Comparison of ENCODE assay signal across 11 cellular contexts in genomic region chr3:177106184-177106583, GRCh38.
DNase-seq lines count a peak whose midpoint lies in the region; ATAC-seq and TF ChIP-seq lines count a peak whose summit lies in the region.
"Had no signal": no experiment of that assay in that cellular context is flagged by ENCODE, and none has a peak within 500 bp of the region (broad histone marks: within the 10 kb centered on the region; RNA-seq: fewer than 3 reads in every experiment).

No MANE protein-coding gene starts in this region.

- no peak for DNase-seq in heart left ventricle
- no peak for DNase-seq in cardiac septum (ENCODE audit: low spot score)
- no peak for DNase-seq in activated naive CD8-positive, alpha-beta T cell treated with anti-CD3 and anti-CD28 coated beads for 36 hours
- DNase-seq in WERI-Rb-1: no peak
- DNase-seq in SIG-M5 treated with dmso at 0.1 percent for 504 hours (lab: John Stamatoyannopoulos, UW; ENCODE audit: unreplicated experiment): no peak
- no peak for DNase-seq in KBM-7
- DNase-seq in activated naive CD4-positive, alpha-beta T cell treated with anti-CD3 and anti-CD28 coated beads for 36 hours: no peak
- DNase-seq: posterior cingulate gyrus; stimulated activated CD4-positive, alpha-beta T cell treated with anti-CD3 and anti-CD28 coated beads, Interleukin-4, amount 100 ng/mL, for 24 hours had no signal

- WGBS in heart left ventricle, 4 donors: 61 to 65% (median 63%) methylated on average over 7 of the region's 7 CpGs

- H3K4me3 ChIP-seq in heart left ventricle (no peak overlapping the region), WERI-Rb-1 (ENCODE audit: low read depth, low read length) (no peak overlapping the region)
- H3K4me3 ChIP-seq: breast epithelium had no signal

- no peaks in the 10 kb centered on the region for H3K27me3 Mint-ChIP-seq in activated naive CD8-positive, alpha-beta T cell treated with anti-CD3 and anti-CD28 coated beads for 36 hours
- no peaks in the 10 kb centered on the region for H3K27me3 Mint-ChIP-seq in activated naive CD4-positive, alpha-beta T cell treated with anti-CD3 and anti-CD28 coated beads for 36 hours (ENCODE audit: low read depth)

- peaks cover 3% of the 10 kb centered on the region for H3K9me3 Mint-ChIP-seq in activated naive CD8-positive, alpha-beta T cell treated with anti-CD3 and anti-CD28 coated beads for 36 hours
- no peaks in the 10 kb centered on the region for H3K9me3 Mint-ChIP-seq in activated naive CD4-positive, alpha-beta T cell treated with anti-CD3 and anti-CD28 coated beads for 36 hours

- no peak for TF ChIP-seq POLR2A in heart left ventricle (IDR thresholded peaks at IDR 0.05)

- intact Hi-C loops in heart left ventricle (cut with DNase I): loop anchor here in 1 of 10 donors (5.0 kb wide), 1 partner anchor 81 kb away; no protein-coding TSS in a partner anchor
- intact Hi-C loops in cardiac septum (cut with DNase I): no loop called here
- intact Hi-C loops in activated naive CD4-positive, alpha-beta T cell treated with anti-CD3 and anti-CD28 coated beads for 36 hours (cut with micrococcal nuclease): loop anchor here (5.0 kb wide), 1 partner anchor 41 kb away; no protein-coding TSS in a partner anchor

- H3K4me3 Mint-ChIP-seq in activated naive CD8-positive, alpha-beta T cell treated with anti-CD3 and anti-CD28 coated beads for 36 hours: peak overlapping the region; percentile 32
- no peak overlapping the region for H3K4me3 Mint-ChIP-seq in activated naive CD4-positive, alpha-beta T cell treated with anti-CD3 and anti-CD28 coated beads for 36 hours

- H3K27ac ChIP-seq in heart left ventricle (no peak overlapping the region), WERI-Rb-1 (no peak overlapping the region)
- H3K27ac ChIP-seq: breast epithelium had no signal

- peak overlapping the region; percentile 7 for H3K27ac Mint-ChIP-seq in activated naive CD8-positive, alpha-beta T cell treated with anti-CD3 and anti-CD28 coated beads for 36 hours
- H3K27ac Mint-ChIP-seq in activated naive CD4-positive, alpha-beta T cell treated with anti-CD3 and anti-CD28 coated beads for 36 hours: no peak overlapping the region

- TF ChIP-seq CTCF in heart left ventricle (IDR thresholded peaks at IDR 0.05): no peak
- TF ChIP-seq CTCF in WERI-Rb-1 (IDR thresholded peaks at IDR 0.05; ENCODE audit: low read depth, low read length): no peak

- peaks cover 0 to 98% (median 66%) of the 10 kb centered on the region in 12 donors for H3K4me1 ChIP-seq in heart left ventricle

- ATAC-seq in heart left ventricle: peak in 3 of 4 donors; percentile 21 to 43 (median 32)
- ATAC-seq in HG03432 (IDR thresholded peaks at IDR 0.05; ENCODE audit: unreplicated experiment): peak; percentile 50

- H3K27me3 ChIP-seq in heart left ventricle (no peaks in the 10 kb centered on the region), WERI-Rb-1 (ENCODE audit: insufficient read depth, low read depth, severe bottlenecking) (no peaks in the 10 kb centered on the region)
- H3K27me3 ChIP-seq: breast epithelium had no signal

- peaks cover 17% of the 10 kb centered on the region for H3K36me3 Mint-ChIP-seq in activated naive CD8-positive, alpha-beta T cell treated with anti-CD3 and anti-CD28 coated beads for 36 hours
- peaks cover 4% of the 10 kb centered on the region for H3K36me3 Mint-ChIP-seq in activated naive CD4-positive, alpha-beta T cell treated with anti-CD3 and anti-CD28 coated beads for 36 hours (ENCODE audit: low read depth)

- H3K9me3 ChIP-seq in heart left ventricle (no peaks in the 10 kb centered on the region), WERI-Rb-1 (ENCODE audit: severe bottlenecking) (no peaks in the 10 kb centered on the region)
- H3K9me3 ChIP-seq: breast epithelium had no signal

- CTCF ChIA-PET in activated naive CD4-positive, alpha-beta T cell treated with anti-CD3 and anti-CD28 coated beads for 36 hours (lab: Charles Lee): no interaction called here

- in situ Hi-C loops in KBM-7 (cut with MboI; ENCODE audit: low pct_unique_long_range_greater_than_20kb, low sequenced_read_pairs): no loop called here

- H3K36me3 ChIP-seq in heart left ventricle: no peaks in the 10 kb centered on the region
- H3K36me3 ChIP-seq in WERI-Rb-1: peaks cover 2% of the 10 kb centered on the region; the same call in 1 of the 2 replicates
- H3K36me3 ChIP-seq: breast epithelium had no signal

- peaks cover 60% of the 10 kb centered on the region for H3K4me1 Mint-ChIP-seq in activated naive CD8-positive, alpha-beta T cell treated with anti-CD3 and anti-CD28 coated beads for 36 hours
- H3K4me1 Mint-ChIP-seq in activated naive CD4-positive, alpha-beta T cell treated with anti-CD3 and anti-CD28 coated beads for 36 hours (ENCODE audit: low read depth): peaks cover 59% of the 10 kb centered on the region
